16 cellular contexts compared by ENCODE assay signal in genomic region chr15:85405467-85405866, GRCh38. TPM values are rescaled to one million over a fixed set of nuclear protein-coding genes. Genes with fewer than 3 reads are reported as not detected.
DNase-seq lines count a peak whose midpoint lies in the region; ATAC-seq, FAIRE-seq and TF ChIP-seq lines count a peak whose summit lies in the region.
"Had no signal": no experiment of that assay in that cellular context is flagged by ENCODE, and none has a peak within 500 bp of the region (broad histone marks: within the 10 kb centered on the region; RNA-seq: fewer than 3 reads in every experiment).

No MANE protein-coding gene starts in this region.

- H3K4me3 Mint-ChIP-seq in activated B cell treated with CpG ODN at 0.5 μM for 24 hours = peak overlapping the region; percentile 1
- H3K4me3 Mint-ChIP-seq: T-helper 1 cell treated with Interleukin-12 subunit alpha and Interleukin-12 subunit beta and Interleukin-4 antibody, amounts not matched to agents 30 μg/mL and 1 μg/mL, for 36 hours had no signal

- H3K27ac ChIP-seq in heart left ventricle (peak overlapping the region in 7 of 12 donors; percentile 5 to 68 (median 28)), tibial artery (peak overlapping the region; percentile 39 to 55)
- H3K27ac ChIP-seq: right lobe of liver had no signal

- H3K4me1 Mint-ChIP-seq in activated B cell treated with CpG ODN at 0.5 μM for 24 hours = peaks cover 90% of the 10 kb centered on the region

- H3K36me3 ChIP-seq in heart left ventricle (no peaks in the 10 kb centered on the region), tibial artery (no peaks in the 10 kb centered on the region)
- H3K36me3 ChIP-seq: right lobe of liver had no signal

- H3K4me1 ChIP-seq in heart left ventricle (peaks cover 0 to 86% (median 74%) of the 10 kb centered on the region in 12 donors), tibial artery (peaks cover 0 to 76% (median 50%) of the 10 kb centered on the region in 4 donors)

- no peaks in the 10 kb centered on the region for H3K27me3 Mint-ChIP-seq in activated B cell treated with CpG ODN at 0.5 μM for 24 hours

- H3K4me3 ChIP-seq in heart left ventricle = no peak overlapping the region
- H3K4me3 ChIP-seq in tibial artery = no peak overlapping the region
- H3K4me3 ChIP-seq: right lobe of liver had no signal

- H3K27me3 ChIP-seq in heart left ventricle (no peaks in the 10 kb centered on the region), tibial artery (no peaks in the 10 kb centered on the region)
- H3K27me3 ChIP-seq: right lobe of liver had no signal

- ATAC-seq in heart left ventricle = no peak
- ATAC-seq in Right ventricle myocardium inferior = no peak
- no peak for ATAC-seq in activated B cell treated with CpG ODN at 0.5 μM for 24 hours (ENCODE audit: low read depth)
- ATAC-seq in left lobe of liver = peak; percentile 56
- ATAC-seq in HG03039 (IDR thresholded peaks at IDR 0.05; ENCODE audit: unreplicated experiment) = no peak

- H3K27ac Mint-ChIP-seq in activated B cell treated with CpG ODN at 0.5 μM for 24 hours = peak overlapping the region; percentile 91

- no peaks in the 10 kb centered on the region for H3K9me3 Mint-ChIP-seq in activated B cell treated with CpG ODN at 0.5 μM for 24 hours
- H3K9me3 Mint-ChIP-seq: T-helper 1 cell treated with Interleukin-12 subunit alpha and Interleukin-12 subunit beta and Interleukin-4 antibody, amounts not matched to agents 30 μg/mL and 1 μg/mL, for 36 hours had no signal

- CTCF ChIA-PET in activated B cell treated with CpG ODN at 0.5 μM for 24 hours (lab: Charles Lee) = interaction anchor here (1.3 to 3.1 kb wide), 7 partner anchors 8 to 109 kb away, joined by 3 to 31 read pairs (median 6); no protein-coding TSS in a partner anchor

- DNase-seq in heart left ventricle (no peak), Right ventricle myocardium inferior (ENCODE audit: missing footprints) (no peak), activated B cell treated with CpG ODN at 0.5 μM for 24 hours (no peak), left lobe of liver (ENCODE audit: low spot score) (no peak), tibial artery (no peak), NCI-H524 (lab: John Stamatoyannopoulos, UW) (no peak), HTR-8/SVneo (ENCODE audit: insufficient read length, low spot score) (no peak)
- DNase-seq: amygdala; effector CD8-positive, alpha-beta T cell; GOT3; hypothalamus; NCI-H2081; right lobe of liver had no signal

- 47 to 76% (median 66%) methylated on average over 3 of the region's 3 CpGs for WGBS in heart left ventricle, 4 donors

- H3K9me3 ChIP-seq in heart left ventricle = no peaks in the 10 kb centered on the region
- H3K9me3 ChIP-seq in tibial artery = no peaks in the 10 kb centered on the region
- H3K9me3 ChIP-seq: right lobe of liver had no signal

- no peak for FAIRE-seq in HTR-8/SVneo (lab: Jason Lieb, UNC)
- FAIRE-seq: urothelium cell line had no signal

- TF ChIP-seq CTCF in heart left ventricle (IDR thresholded peaks at IDR 0.05) (no peak), activated B cell treated with CpG ODN at 0.5 μM for 24 hours (IDR thresholded peaks at IDR 0.05) (no peak), tibial artery (IDR thresholded peaks at IDR 0.05) (no peak)

- POLR2A ChIA-PET in activated B cell treated with CpG ODN at 0.5 μM for 24 hours (lab: Charles Lee) = interaction anchor here (1.0 to 17.2 kb wide), 10 partner anchors 8 to 92 kb away, joined by 3 to 395 read pairs (median 8); partner anchors contain the start of gene AKAP13

- intact Hi-C loops in heart left ventricle (cut with DNase I) (loop anchor here in 1 of 10 donors (10.0 kb wide), 1 partner anchor 81 kb away; no protein-coding TSS in a partner anchor), Right ventricle myocardium inferior (cut with DNase I) (no loop called here), activated B cell treated with CpG ODN at 0.5 μM for 24 hours (cut with micrococcal nuclease) (loop anchor here (5.0 kb wide), 1 partner anchor 297 kb away; no protein-coding TSS in a partner anchor), tibial artery (cut with DNase I; ENCODE audit: low total_unique reads) (no loop called here)

- H3K36me3 Mint-ChIP-seq in activated B cell treated with CpG ODN at 0.5 μM for 24 hours (ENCODE audit: low read depth) = peaks cover 4% of the 10 kb centered on the region

- no peak for TF ChIP-seq POLR2A in heart left ventricle (IDR thresholded peaks at IDR 0.05)

RNA-seq across cellular contexts. Expression of gene AKAP13, which starts 25.1 kb away (rescaled TPM):
- total RNA-seq in heart left ventricle (100 to 1,000 TPM; 259 to 598 (median 357) TPM), Right ventricle myocardium inferior (292 TPM), activated B cell treated with CpG ODN at 0.5 μM for 24 hours (254 and 290 TPM in 2 replicates), left lobe of liver (60.5 TPM)
- 100 to 1,000 TPM; 124 to 169 TPM for polyA plus RNA-seq in heart left ventricle
